18 cellular contexts compared by ENCODE assay signal in genomic region chr7:139797607-139798006, GRCh38. TPM values are rescaled to one million over a fixed set of nuclear protein-coding genes. Genes with fewer than 3 reads are reported as not detected.
DNase-seq lines count a peak whose midpoint lies in the region; ATAC-seq, FAIRE-seq and TF ChIP-seq lines count a peak whose summit lies in the region.
"Had no signal": no experiment of that assay in that cellular context is flagged by ENCODE, and none has a peak within 500 bp of the region (broad histone marks: within the 10 kb centered on the region; RNA-seq: fewer than 3 reads in every experiment).

No MANE protein-coding gene starts in this region.

- no peak overlapping the region for H3K27ac ChIP-seq in OCI-LY7 (ENCODE audit: low read depth, low read length, poor library complexity, severe bottlenecking)
- H3K27ac ChIP-seq in endothelial cell of umbilical vein (ENCODE audit: insufficient read depth, low read depth, low read length), result no peak overlapping the region
- no peak overlapping the region for H3K27ac ChIP-seq in gastrocnemius medialis
- H3K27ac ChIP-seq: A549; BLaER1 treated with 17β-estradiol and CSF1 and Interleukin-3, amounts not matched to agents 10 nM and 100 nM; SJCRH30 had no signal

- FAIRE-seq in endothelial cell of umbilical vein (lab: Jason Lieb, UNC), result no peak
- FAIRE-seq: A549, HepG2 had no signal

- no peak for TF ChIP-seq CTCF in OCI-LY7 (conservative IDR thresholded peaks at IDR 0.05; ENCODE audit: low read length)
- no peak for TF ChIP-seq CTCF in endothelial cell of umbilical vein (IDR thresholded peaks at IDR 0.05; ENCODE audit: extremely low read depth in 1 of 2, insufficient read depth in 1 of 2, low read depth in 1 of 2, low read length in 2 of 2)
- TF ChIP-seq CTCF in nephron progenitor cell (IDR thresholded peaks at IDR 0.05), result no peak
- TF ChIP-seq CTCF in gastrocnemius medialis (IDR thresholded peaks at IDR 0.05 in 4 of 5, conservative IDR thresholded peaks at IDR 0.05 in 1 of 5), result no peak

- H3K9ac ChIP-seq in endothelial cell of umbilical vein (replicated peaks; ENCODE audit: extremely low read depth, insufficient read depth, low read length), result no peak overlapping the region
- H3K9ac ChIP-seq: BLaER1 treated with 17β-estradiol and CSF1 and Interleukin-3, amounts not matched to agents 10 nM and 100 nM had no signal

- H3K79me2 ChIP-seq in OCI-LY7 (ENCODE audit: insufficient read depth, low read depth, low read length) (no peaks in the 10 kb centered on the region), endothelial cell of umbilical vein (ENCODE audit: control insufficient read depth, insufficient read depth, low read length) (no peaks in the 10 kb centered on the region)

- peaks cover 27% of the 10 kb centered on the region for H3K9me3 Mint-ChIP-seq in nephron progenitor cell

- TF ChIP-seq POLR2A in endothelial cell of umbilical vein (IDR thresholded peaks at IDR 0.05; ENCODE audit: low read depth, low read length), result no peak
- no peak for TF ChIP-seq POLR2A in gastrocnemius medialis (IDR thresholded peaks at IDR 0.05)

- CTCF ChIA-PET in OCI-LY7 (lab: Charles Lee; ENCODE audit: unreplicated experiment) (interaction anchor here (0.6 kb wide), 1 partner anchor 10 kb away, joined by 3 read pairs; no protein-coding TSS in a partner anchor), endothelial cell of umbilical vein (lab: Charles Lee) (interaction anchor here (1.1 kb wide), 1 partner anchor 151 kb away, joined by 6 read pairs; no protein-coding TSS in a partner anchor)

- H3K9me3 ChIP-seq in OCI-LY7 (ENCODE audit: low read length), result no peaks in the 10 kb centered on the region
- no peaks in the 10 kb centered on the region for H3K9me3 ChIP-seq in endothelial cell of umbilical vein (replicated peaks; ENCODE audit: control insufficient read depth, insufficient read depth, low read length)
- H3K9me3 ChIP-seq in gastrocnemius medialis, result no peaks in the 10 kb centered on the region
- H3K9me3 ChIP-seq: SJCRH30 had no signal

- H4K20me1 ChIP-seq in OCI-LY7 (ENCODE audit: insufficient read depth, low read length) (no peaks in the 10 kb centered on the region), endothelial cell of umbilical vein (replicated peaks; ENCODE audit: control insufficient read depth, extremely low read depth, insufficient read depth, low read length) (no peaks in the 10 kb centered on the region)
- H4K20me1 ChIP-seq: BLaER1 treated with 17β-estradiol and CSF1 and Interleukin-3, amounts not matched to agents 10 nM and 100 nM had no signal

- ATAC-seq in esophagus mucosa (no peak), gastrocnemius medialis (no peak)
- ATAC-seq: A549; CD8-positive, alpha-beta T cell; HepG2 had no signal

- H3K4me2 ChIP-seq in OCI-LY7 (ENCODE audit: low read length), result 0 out of 2 replicates have a peak overlapping the region, but pooled peaks have one; percentile 51
- no peak overlapping the region for H3K4me2 ChIP-seq in endothelial cell of umbilical vein (ENCODE audit: insufficient read depth, low read length)
- H3K4me2 ChIP-seq: A549 had no signal

- in situ Hi-C loops in gastrocnemius medialis (cut with MboI; ENCODE audit: low sequenced_read_pairs in 4 of 4), result no loop called here

- dilution Hi-C loops in endothelial cell of umbilical vein (cut with MboI; ENCODE audit: extremely low pct_ligation_motif_present, low sequenced_read_pairs), result no loop called here

- peaks cover 7% of the 10 kb centered on the region for H3K27me3 Mint-ChIP-seq in nephron progenitor cell (ENCODE audit: low read depth, poor library complexity)

- no peaks in the 10 kb centered on the region for H3K9me1 ChIP-seq in endothelial cell of umbilical vein (replicated peaks; ENCODE audit: control insufficient read depth, extremely low read depth, insufficient read depth, low read length)

- H2AFZ ChIP-seq in OCI-LY7 (ENCODE audit: low read length), result peak overlapping the region; percentile 82; the same call in 1 of the 2 replicates
- H2AFZ ChIP-seq in endothelial cell of umbilical vein (ENCODE audit: low read depth, low read length), result no peak overlapping the region

- POLR2A ChIA-PET in OCI-LY7 (lab: Charles Lee) (interaction anchor here (0.7 to 0.9 kb wide), 3 partner anchors 13 to 120 kb away, joined by 3 read pairs; no protein-coding TSS in a partner anchor), endothelial cell of umbilical vein (lab: Charles Lee) (no interaction called here)

- peaks cover 23% of the 10 kb centered on the region for H3K36me3 Mint-ChIP-seq in nephron progenitor cell (ENCODE audit: low read depth)
- H3K36me3 Mint-ChIP-seq: CD8-positive, alpha-beta T cell had no signal

- intact Hi-C loops in OCI-LY7 (cut with micrococcal nuclease; ENCODE audit: unreplicated experiment) (no loop called here), endothelial cell of umbilical vein (cut with micrococcal nuclease) (no loop called here), gastrocnemius medialis (cut with DNase I; ENCODE audit: low total_unique reads) (loop anchor here (5.0 kb wide), 1 partner anchor 150 kb away; no protein-coding TSS in a partner anchor)

- BruUV-seq in OCI-LY7 (replicated peaks; lab: Mats Ljungman, UMichigan) (no TSS peak), endothelial cell of umbilical vein (replicated peaks; lab: Mats Ljungman, UMichigan) (no TSS peak)

- H3K4me1 ChIP-seq in OCI-LY7 (ENCODE audit: insufficient read depth, low read length, poor library complexity, severe bottlenecking), result peaks cover 16% of the 10 kb centered on the region
- H3K4me1 ChIP-seq in endothelial cell of umbilical vein (ENCODE audit: control insufficient read depth, extremely low read depth, insufficient read depth, low read length), result peaks cover 2% of the 10 kb centered on the region
- no peaks in the 10 kb centered on the region for H3K4me1 ChIP-seq in gastrocnemius medialis
- H3K4me1 ChIP-seq: A549, SJCRH30 had no signal

- no peaks in the 10 kb centered on the region for H3K36me3 ChIP-seq in OCI-LY7 (ENCODE audit: insufficient read depth, low read length)
- H3K36me3 ChIP-seq in endothelial cell of umbilical vein (ENCODE audit: control insufficient read depth in 2 of 2, extremely low read depth in 1 of 2, insufficient read depth in 2 of 2, low read length in 2 of 2), result no peaks in the 10 kb centered on the region
- H3K36me3 ChIP-seq in gastrocnemius medialis, result no peaks in the 10 kb centered on the region
- H3K36me3 ChIP-seq: SJCRH30 had no signal

- H3K4me3 ChIP-seq in OCI-LY7 (ENCODE audit: low read depth, low read length, poor library complexity, severe bottlenecking) (no peak overlapping the region), endothelial cell of umbilical vein (replicated peaks in 1 of 3; ENCODE audit: insufficient read depth in 1 of 3, low read depth in 1 of 3, low read length in 3 of 3) (no peak overlapping the region), gastrocnemius medialis (no peak overlapping the region)
- H3K4me3 ChIP-seq: A549; BLaER1 treated with 17β-estradiol and CSF1 and Interleukin-3, amounts not matched to agents 10 nM and 100 nM; SJCRH30 had no signal

- peaks cover 7% of the 10 kb centered on the region for H3K4me1 Mint-ChIP-seq in nephron progenitor cell

- H3K27ac Mint-ChIP-seq in nephron progenitor cell, result peak overlapping the region; percentile 18
- H3K27ac Mint-ChIP-seq: CD8-positive, alpha-beta T cell had no signal

- H3K27me3 ChIP-seq in endothelial cell of umbilical vein (ENCODE audit: control insufficient read depth in 2 of 2, insufficient read depth in 2 of 2, low read length in 2 of 2), result no peaks in the 10 kb centered on the region
- no peaks in the 10 kb centered on the region for H3K27me3 ChIP-seq in gastrocnemius medialis
- H3K27me3 ChIP-seq: SJCRH30 had no signal

- no peaks in the 10 kb centered on the region for H3K9me2 ChIP-seq in OCI-LY7 (ENCODE audit: insufficient read depth, low read length)

- DNase-seq in EH (ENCODE audit: low read depth) (peak; percentile 42), OCI-LY7 (ENCODE audit: low spot score) (no peak), endothelial cell of umbilical vein (ENCODE audit: low read depth, low spot score) (peak; percentile 12), nephron progenitor cell (no peak), gastrocnemius medialis (no peak), mucosa of gallbladder (ENCODE audit: low spot score) (no peak), RPMI8226 (no peak)
- DNase-seq: CD8-positive, alpha-beta T cell; KG1; NCI-H1417 treated with DMSO at 0.1 percent for 48 hours; NCI-H1930; NCI-H226; NCI-H524; SJCRH30 had no signal

- H3K4me3 Mint-ChIP-seq in nephron progenitor cell, result no peak overlapping the region
- H3K4me3 Mint-ChIP-seq: CD8-positive, alpha-beta T cell had no signal

TF ChIP-seq in endothelial cell of umbilical vein, 7 proteins besides CTCF, POLR2A, EP300 and RAD21 (continues in another document):
- TF ChIP-seq EZH2 (IDR thresholded peaks at IDR 0.05; ENCODE audit: borderline replicate concordance, low read depth, low read length, severe bottlenecking) (no peak), POLR2AphosphoS5 (IDR thresholded peaks at IDR 0.05; ENCODE audit: insufficient read depth, low read depth, low read length) (no peak)

RNA-seq across cellular contexts. Expression of gene HIPK2, which starts 19.8 kb away (rescaled TPM):
- 5.9 and 6.2 TPM in 2 replicates for total RNA-seq in OCI-LY7 (2014; rRNA removed; shearing (Covaris generic))
- total RNA-seq in OCI-LY7 (2022) (7.9 and 10.3 TPM in 2 replicates), endothelial cell of umbilical vein (40.3 and 43.8 TPM in 2 replicates), esophagus mucosa (39.5 TPM), gastrocnemius medialis (10 to 100 TPM; 30.5 to 77.4 (median 58.9) TPM), mucosa of gallbladder (49.0 TPM)
- 8.9 and 9.0 TPM in 2 replicates for polyA plus RNA-seq in endothelial cell of umbilical vein
- 12.7 and 15.0 TPM in 2 replicates for polyA plus RNA-seq in endothelial cell of umbilical vein (2011; cell fraction: cytosol; rRNA removed)
- polyA plus RNA-seq in endothelial cell of umbilical vein (2011; cell fraction: nucleus; rRNA removed), result 23.5 and 25.3 TPM in 2 replicates
- 9.0 and 12.6 TPM in 2 replicates for polyA plus RNA-seq in endothelial cell of umbilical vein (2012)
- 28.5 and 31.7 TPM in 2 replicates for polyA minus RNA-seq in endothelial cell of umbilical vein
- polyA minus RNA-seq in endothelial cell of umbilical vein (2011; cell fraction: cytosol; rRNA and poly(A)+ RNA removed), result 4.3 TPM
- 32.3 and 33.9 TPM in 2 replicates for polyA minus RNA-seq in endothelial cell of umbilical vein (2011; cell fraction: nucleus; rRNA and poly(A)+ RNA removed)

RNA-seq across cellular contexts. Expression of gene TBXAS1, which starts 31.5 kb away (rescaled TPM):
- not detected in 2 replicates for total RNA-seq in OCI-LY7 (2014; rRNA removed; shearing (Covaris generic))
- 0.86 TPM in 1 of 2 replicates, not detected in the other for total RNA-seq in OCI-LY7 (2022)
- total RNA-seq in endothelial cell of umbilical vein, result 2.3 and 4.3 TPM in 2 replicates
- polyA plus RNA-seq in endothelial cell of umbilical vein, result 2.1 and 2.2 TPM in 2 replicates
- polyA plus RNA-seq in endothelial cell of umbilical vein (2011; cell fraction: cytosol; rRNA removed), result 1.9 and 3.3 TPM in 2 replicates
- polyA plus RNA-seq in endothelial cell of umbilical vein (2011; cell fraction: nucleus; rRNA removed), result 5.2 and 8.0 TPM in 2 replicates
- 3.3 and 4.4 TPM in 2 replicates for polyA plus RNA-seq in endothelial cell of umbilical vein (2012)
- 1.5 and 6.0 TPM in 2 replicates for polyA minus RNA-seq in endothelial cell of umbilical vein
- polyA minus RNA-seq in endothelial cell of umbilical vein (2011; cell fraction: cytosol; rRNA and poly(A)+ RNA removed), result not detected
- polyA minus RNA-seq in endothelial cell of umbilical vein (2011; cell fraction: nucleus; rRNA and poly(A)+ RNA removed), result 2.4 and 3.8 TPM in 2 replicates
- 10.8 TPM for total RNA-seq in esophagus mucosa
- total RNA-seq in gastrocnemius medialis, result 1 to 10 TPM in 3 of 4 donors, under 1 TPM in 1; 0.41 to 5.2 (median 3.3) TPM
- total RNA-seq in mucosa of gallbladder, result 40.9 TPM

Comparison
In these comparisons a context has a peak if more than half of its experiments do, and no peak if none do; other contexts are left out.
1. DNase-seq: peak in EH (single experiment) and endothelial cell of umbilical vein (single experiment); none in OCI-LY7 (single experiment), nephron progenitor cell (single experiment), gastrocnemius medialis (0 of 2), mucosa of gallbladder (single experiment) and RPMI8226 (single experiment).